ENCODE assay signal across 12 cellular contexts in the genomic region with DNA sequence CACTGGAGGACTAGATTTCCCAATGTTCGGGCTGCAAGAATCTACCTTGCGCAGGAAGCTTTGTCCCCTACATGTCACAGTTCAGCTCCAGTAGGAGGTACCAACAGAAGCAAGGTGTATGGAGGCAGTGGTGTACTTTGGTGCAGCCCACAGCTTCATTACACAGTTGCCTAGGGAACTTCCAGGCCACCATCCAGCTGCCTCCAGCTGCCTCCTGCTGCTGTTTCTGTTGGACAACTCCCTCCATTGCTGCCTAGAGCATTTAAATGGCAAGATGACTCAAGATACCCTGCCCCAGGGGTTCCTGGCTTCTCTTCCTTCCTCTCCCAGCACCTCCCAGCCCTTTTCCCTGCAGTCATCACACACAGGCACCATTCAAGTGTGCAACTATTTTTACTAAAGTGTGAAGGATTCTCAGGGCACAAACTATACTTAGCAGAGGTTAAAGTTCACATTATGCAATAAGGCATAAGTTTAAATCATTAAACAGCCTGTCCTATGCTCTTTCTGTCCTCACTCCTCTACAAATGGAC. TPM values are rescaled to one million over a fixed set of nuclear protein-coding genes. Genes with fewer than 3 reads are reported as not detected.
DNase-seq lines count a peak whose midpoint lies in the region; ATAC-seq, FAIRE-seq and TF ChIP-seq lines count a peak whose summit lies in the region.
"Had no signal": no experiment of that assay in that cellular context is flagged by ENCODE, and none has a peak within 500 bp of the region (broad histone marks: within the 10 kb centered on the region; RNA-seq: fewer than 3 reads in every experiment).

No MANE protein-coding gene starts in this region.

- in situ Hi-C loops in K562 (cut with MboI): no loop called here

- H3K4me3 ChIP-seq in K562: no peak overlapping the region

- intact Hi-C loops in K562 (cut with micrococcal nuclease): no loop called here

- no peak overlapping the region for H2AFZ ChIP-seq in K562 (ENCODE audit: low read depth, low read length)

- no peaks in the 10 kb centered on the region for H3K79me2 ChIP-seq in K562 (ENCODE audit: control insufficient read depth, insufficient read depth, low read length)

- no peaks in the 10 kb centered on the region for H3K9me3 ChIP-seq in K562 (replicated peaks; ENCODE audit: control insufficient read depth, insufficient read depth, low read depth, low read length)

- H3K4me3 Mint-ChIP-seq in type B pancreatic cell: no peak overlapping the region
- H3K4me3 Mint-ChIP-seq: activated B cell treated with CpG ODN at 0.5 μM for 24 hours had no signal

- no peak overlapping the region for H3K4me2 ChIP-seq in K562 (ENCODE audit: insufficient read depth, low read length)

- no TSS peak for BruUV-seq in K562 (replicated peaks; lab: Mats Ljungman, UMichigan)

- TF ChIP-seq EP300 in K562 (IDR thresholded peaks at IDR 0.05; ENCODE audit: low read length): no peak

- H3K27ac Mint-ChIP-seq in type B pancreatic cell: peak overlapping the region; percentile 42
- H3K27ac Mint-ChIP-seq: activated B cell treated with CpG ODN at 0.5 μM for 24 hours had no signal

- no peaks in the 10 kb centered on the region for H3K9me1 ChIP-seq in K562 (ENCODE audit: control insufficient read depth, insufficient read depth, low read length)

- no peak for FAIRE-seq in K562 (lab: Jason Lieb, UNC)

- H3K36me3 Mint-ChIP-seq in type B pancreatic cell: no peaks in the 10 kb centered on the region

- H3K27ac ChIP-seq in K562 (ENCODE audit: extremely low read depth, low read depth, low read length): no peak overlapping the region
- H3K27ac ChIP-seq: epithelial cell of prostate had no signal

- no peaks in the 10 kb centered on the region for H4K20me1 ChIP-seq in K562 (replicated peaks; ENCODE audit: control insufficient read depth, insufficient read depth, low read length)

- H3K9ac ChIP-seq in K562 (ENCODE audit: insufficient read depth in 1 of 2, low read depth in 2 of 2, low read length in 2 of 2): no peak overlapping the region

- H3K4me1 Mint-ChIP-seq in type B pancreatic cell (ENCODE audit: unreplicated experiment): peaks cover 26% of the 10 kb centered on the region

- ATAC-seq in K562: no peak
- ATAC-seq in HG03520 (IDR thresholded peaks at IDR 0.05; ENCODE audit: unreplicated experiment): no peak

- peak; percentile 5 for DNase-seq in NCI-H2171 treated with DMSO at 0.1 percent for 48 hours (lab: John Stamatoyannopoulos, UW)
- DNase-seq in NCI-H2171 (lab: John Stamatoyannopoulos, UW): no peak
- no peak for DNase-seq in K562 (ENCODE audit: extremely low read depth in 1 of 4, low spot score in 3 of 4)
- peak; percentile 64 for DNase-seq in islet precursor cell
- DNase-seq in type B pancreatic cell (ENCODE audit: extremely low spot score, unreplicated experiment): no peak
- DNase-seq in activated gamma-delta T cell (lab: John Stamatoyannopoulos, UW): no peak
- no peak for DNase-seq in germinal center (ENCODE audit: low spot score)
- DNase-seq: activated B cell treated with CpG ODN at 0.5 μM for 24 hours; activated naive CD4-positive, alpha-beta T cell treated with anti-CD3 and anti-CD28 coated beads, Interleukin-2, amount 50 U/mL, for 16 hours; stimulated activated CD4-positive, alpha-beta T cell treated with anti-CD3 and anti-CD28 coated beads, Interleukin-2, amount 100 ng/mL, for 48 hours had no signal

- H3K27me3 ChIP-seq in K562 (ENCODE audit: control insufficient read depth in 2 of 2, insufficient read depth in 2 of 2, low read length in 2 of 2): peaks cover 7 to 19% of the 10 kb centered on the region in 2 experiments; a peak in 3 of 5 replicates

- no peak for TF ChIP-seq POLR2A in K562 (conservative IDR thresholded peaks at IDR 0.05)

- no peaks in the 10 kb centered on the region for H3K9me3 Mint-ChIP-seq in type B pancreatic cell
- H3K9me3 Mint-ChIP-seq: activated B cell treated with CpG ODN at 0.5 μM for 24 hours had no signal

- no peak for TF ChIP-seq RAD21 in K562 (CRISPR knock-in tag; conservative IDR thresholded peaks at IDR 0.05 in 1 of 2, IDR thresholded peaks at IDR 0.05 in 1 of 2)

- CTCF ChIA-PET in K562 (lab: Yijun Ruan, JAX; ENCODE audit: low intra/inter-chr PET ratio): no interaction called here

- POLR2A ChIA-PET in K562 (lab: Yijun Ruan, JAX): interaction anchor here (0.7 to 1.0 kb wide), 5 partner anchors 15 to 180 kb away, joined by 3 to 4 read pairs (median 3); no protein-coding TSS in a partner anchor

- TF ChIP-seq CTCF in K562 (IDR thresholded peaks at IDR 0.05 in 2 of 3, conservative IDR thresholded peaks at IDR 0.05 in 1 of 3; ENCODE audit: insufficient read depth in 2 of 3, low read depth in 1 of 3, low read length in 3 of 3) (no peak), type B pancreatic cell (conservative IDR thresholded peaks at IDR 0.05) (no peak)

- 38% methylated on average over 2 of the region's 2 CpGs for whole genome bisulfite sequencing in K562 (ENCODE audit: insufficient coverage, low coverage, missing lambda C conversion rate)

- no peaks in the 10 kb centered on the region for H3K36me3 ChIP-seq in K562 (ENCODE audit: control insufficient read depth, insufficient read depth, low read length)

- no peaks in the 10 kb centered on the region for H3K27me3 Mint-ChIP-seq in type B pancreatic cell

- peaks cover 0 to 3% of the 10 kb centered on the region in 2 experiments; a peak in 1 of 5 replicates for H3K4me1 ChIP-seq in K562 (replicated peaks in 1 of 2; ENCODE audit: control insufficient read depth in 2 of 2, insufficient read depth in 2 of 2, low read length in 2 of 2)

TF ChIP-seq in K562, 482 proteins besides CTCF, POLR2A, EP300 and RAD21:
- TF ChIP-seq RFX1 (IDR thresholded peaks at IDR 0.05): peak; percentile 25; the same call in 1 of the 2 replicates
- no peak for TF ChIP-seq CEBPG (CRISPR knock-in tag; IDR thresholded peaks at IDR 0.05)
- TF ChIP-seq CEBPG (tag; conservative IDR thresholded peaks at IDR 0.05 in 1 of 2, IDR thresholded peaks at IDR 0.05 in 1 of 2): peak; percentile 35 to 45; a peak in 1 of 4 replicates
- TF ChIP-seq NR2C2 (CRISPR knock-in tag; IDR thresholded peaks at IDR 0.05): no peak
- TF ChIP-seq NR2C2 (tag; IDR thresholded peaks at IDR 0.05): peak; percentile 59
- no peak for TF ChIP-seq XRCC3 (IDR thresholded peaks at IDR 0.05)
- peak; percentile 22; the same call in 1 of the 2 replicates for TF ChIP-seq CEBPB (tag; IDR thresholded peaks at IDR 0.05)
- TF ChIP-seq NR2C1 (IDR thresholded peaks at IDR 0.05): no peak
- peak; percentile 73 for TF ChIP-seq NR2C1 (tag; IDR thresholded peaks at IDR 0.05)

RNA-seq across cellular contexts. Expression of gene ATP1A1, which starts 39.0 kb away (rescaled TPM):
- 725 and 867 TPM in 2 replicates for total RNA-seq in K562 (2011; cell fraction: chromatin; rRNA removed; ENCODE audit: low replicate concordance)
- total RNA-seq in K562 (2011; cell fraction: nucleolus; rRNA removed): 1,035 and 1,106 TPM in 2 replicates
- total RNA-seq in K562 (2011; cell fraction: nucleoplasm; rRNA removed): 881 and 968 TPM in 2 replicates
- total RNA-seq in K562 (2014; rRNA removed): 234 and 262 TPM in 2 replicates
- total RNA-seq in K562 (2014; rRNA removed; fragmentation: Illumina TruSeq; extraction: Trizol): 109 and 122 TPM in 2 replicates
- 99.3 and 103 TPM in 2 replicates for total RNA-seq in K562 (2015; rRNA removed; fragmentation: Illumina TruSeq; extraction: Trizol)
- 319 and 354 TPM in 2 replicates for total RNA-seq in K562 (2021)
- polyA plus RNA-seq in K562 (2011; rRNA removed): 358 and 513 TPM in 2 replicates
- 378 and 399 TPM in 2 replicates for polyA plus RNA-seq in K562 (2011; cell fraction: cytosol; rRNA removed)
- polyA plus RNA-seq in K562 (2011; cell fraction: nucleus; rRNA removed): 255 and 257 TPM in 2 replicates
- 185 and 295 TPM in 2 replicates for polyA plus RNA-seq in K562 (2012)
- 358 and 388 TPM in 2 replicates for polyA plus RNA-seq in K562 (2014; fragmentation: Illumina TruSeq; extraction: Trizol)
- polyA plus RNA-seq in K562 (2014; fragmentation: Nextera tagmentation; extraction: Ambion mirVana): 100 to 1,000 TPM; 113 to 135 TPM
- polyA plus RNA-seq in K562 (2014; rRNA removed): 261 and 293 TPM in 2 replicates
- polyA minus RNA-seq in K562 (2011; rRNA and poly(A)+ RNA removed): 616 and 874 TPM in 2 replicates
- 258 and 300 TPM in 2 replicates for polyA minus RNA-seq in K562 (2011; cell fraction: cytosol; rRNA and poly(A)+ RNA removed)
- polyA minus RNA-seq in K562 (2011; cell fraction: nucleus; rRNA and poly(A)+ RNA removed): 138 and 192 TPM in 2 replicates
- 374 and 695 TPM in 2 replicates for total RNA-seq in type B pancreatic cell (ENCODE audit: low replicate concordance)

Comparison
In these comparisons a context has a peak if more than half of its experiments do, and no peak if none do; other contexts are left out.
1. DNase-seq: peak in NCI-H2171 treated with DMSO at 0.1 percent for 48 hours (single experiment) and islet precursor cell (single experiment); none in NCI-H2171 (single experiment), K562 (0 of 4), type B pancreatic cell (single experiment), activated gamma-delta T cell (single experiment) and germinal center (single experiment).